ENCODE assay signal across 3 cellular contexts in the genomic region with DNA sequence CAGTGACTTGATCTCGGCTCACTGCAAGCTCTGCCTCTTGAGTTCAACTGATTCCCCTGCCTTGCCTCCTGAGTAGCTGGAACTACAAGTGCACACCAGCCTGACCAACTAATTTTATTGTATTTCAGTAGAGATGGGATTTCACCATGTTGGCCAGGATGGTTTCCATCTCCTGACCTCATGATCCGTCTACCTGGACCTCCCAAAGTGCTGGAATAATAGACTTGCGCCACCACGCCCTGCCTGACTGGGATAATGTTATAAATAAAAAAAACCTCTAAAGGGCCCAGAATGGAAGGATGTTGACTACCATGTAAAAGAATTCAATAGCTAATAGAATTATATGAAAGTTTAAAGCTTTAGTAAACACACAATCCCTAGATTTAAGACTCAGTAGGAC.
"Had no signal": no experiment of that assay in that cellular context is flagged by ENCODE, and none has a peak within 500 bp of the region (broad histone marks: within the 10 kb centered on the region; RNA-seq: fewer than 3 reads in every experiment).

No MANE protein-coding gene starts in this region.

- DNase-seq: GDM1, GF-D8 had no signal

- H3K4me3 ChIP-seq: GM12878 had no signal
